19 cellular contexts compared by ENCODE assay signal in the genomic region with DNA sequence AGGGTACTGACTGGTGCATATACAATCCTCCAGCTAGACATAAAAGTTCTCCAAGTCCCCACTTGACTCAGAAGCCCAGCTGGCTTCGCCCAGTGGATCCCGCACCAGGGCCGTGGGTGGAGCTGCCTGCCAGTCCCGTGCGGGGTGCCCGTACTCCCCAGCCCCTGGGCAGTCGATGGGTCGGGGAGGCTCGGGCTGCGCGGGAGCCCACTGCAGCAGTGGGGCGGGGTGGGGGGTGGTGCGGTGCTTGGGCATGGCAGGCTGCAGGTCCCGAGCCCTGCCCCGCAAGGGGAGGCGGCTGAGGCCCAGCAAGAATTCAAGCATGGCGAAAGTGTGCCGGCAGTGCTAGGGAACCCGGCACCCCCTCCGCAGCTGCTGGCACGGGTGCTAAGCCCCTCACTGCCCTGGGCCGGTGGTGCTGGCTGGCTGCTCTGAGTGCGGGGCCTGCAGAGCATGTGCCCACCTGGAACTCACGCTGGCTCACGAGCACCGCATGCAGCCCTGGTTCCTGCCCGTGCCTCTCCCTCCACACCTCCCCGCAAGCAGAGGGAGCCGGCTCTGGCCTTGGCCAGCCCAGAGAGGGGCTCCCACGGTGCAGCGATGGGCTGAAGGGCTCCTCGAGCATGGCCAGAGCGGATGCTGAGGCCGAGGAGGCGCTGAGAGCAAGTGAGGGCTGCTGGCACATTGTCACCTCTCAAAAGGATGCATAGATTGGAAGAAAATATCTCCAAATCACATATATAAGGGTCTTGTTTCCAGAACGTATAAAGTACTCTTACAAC.
DNase-seq lines count a peak whose midpoint lies in the region; ATAC-seq, FAIRE-seq and TF ChIP-seq lines count a peak whose summit lies in the region.
"Had no signal": no experiment of that assay in that cellular context is flagged by ENCODE, and none has a peak within 500 bp of the region (broad histone marks: within the 10 kb centered on the region; RNA-seq: fewer than 3 reads in every experiment).

No MANE protein-coding gene starts in this region.

- no peaks in the 10 kb centered on the region for H3K4me1 Mint-ChIP-seq in chondrocyte (ENCODE audit: low read depth)
- peaks cover 7% of the 10 kb centered on the region for H3K4me1 Mint-ChIP-seq in nephron progenitor cell
- H3K4me1 Mint-ChIP-seq: CD4-positive, alpha-beta memory T cell had no signal

- H3K9me3 Mint-ChIP-seq in chondrocyte (ENCODE audit: low read depth) (peaks cover 11% of the 10 kb centered on the region), nephron progenitor cell (peaks cover 23% of the 10 kb centered on the region)
- H3K9me3 Mint-ChIP-seq: CD4-positive, alpha-beta memory T cell; HFFc6 had no signal

- no peak overlapping the region for H3K9ac ChIP-seq in HepG2 (ENCODE audit: insufficient read depth, low read depth, low read length)

- H3K9me3 ChIP-seq in HepG2 (ENCODE audit: low read length) (no peaks in the 10 kb centered on the region), right lobe of liver (no peaks in the 10 kb centered on the region)

- H3K4me1 ChIP-seq in HepG2 (ENCODE audit: insufficient read depth, low read length), result no peaks in the 10 kb centered on the region
- no peaks in the 10 kb centered on the region for H3K4me1 ChIP-seq in right lobe of liver

- no peak for FAIRE-seq in HepG2 (lab: Jason Lieb, UNC)
- FAIRE-seq: GM12891, GM18507 had no signal

- TF ChIP-seq EP300 in HepG2 (IDR thresholded peaks at IDR 0.05; ENCODE audit: low read depth in 2 of 2, low read length in 2 of 2), result no peak
- no peak for TF ChIP-seq EP300 in HepG2 (CRISPR knock-in tag; IDR thresholded peaks at IDR 0.05; ENCODE audit: borderline replicate concordance)

- CTCF ChIA-PET in HepG2 (lab: Yijun Ruan, JAX; ENCODE audit: low intra/inter-chr PET ratio, low total read pairs), result no interaction called here

- no TSS peak for BruUV-seq in HepG2 (replicated peaks; lab: Mats Ljungman, UMichigan)

- no peaks in the 10 kb centered on the region for H3K27me3 ChIP-seq in HepG2 (ENCODE audit: control insufficient read depth in 1 of 2, insufficient read depth in 2 of 2, low read length in 2 of 2)
- no peaks in the 10 kb centered on the region for H3K27me3 ChIP-seq in right lobe of liver

- 33% methylated on average over 8 of the region's 36 CpGs for whole genome bisulfite sequencing in HepG2 (ENCODE audit: low lambda C conversion rate)
- 86% methylated on average over 1 of the region's 36 CpGs for WGBS in right lobe of liver (ENCODE audit: insufficient coverage, low coverage, low lambda C conversion rate, missing lambda C conversion rate)

- in situ Hi-C loops in HepG2 (cut with HindIII; ENCODE audit: extremely low pct_ligation_motif_present, low pct_unique_long_range_greater_than_20kb), result no loop called here

- H3K4me3 ChIP-seq in HepG2 (replicated peaks in 1 of 3; ENCODE audit: insufficient read depth in 1 of 3, low read depth in 2 of 3, low read length in 3 of 3) (no peak overlapping the region), right lobe of liver (no peak overlapping the region)
- H3K4me3 ChIP-seq: GM23338 had no signal

- no peaks in the 10 kb centered on the region for H3K79me2 ChIP-seq in HepG2 (ENCODE audit: insufficient read depth, low read length)

- POLR2A ChIA-PET in HepG2 (lab: Yijun Ruan, JAX), result no interaction called here

- ATAC-seq in HepG2 (no peak), right lobe of liver (no peak)
- ATAC-seq: GM23338, HCT116 had no signal

- DNase-seq in HepG2 (ENCODE audit: low spot score), result no peak
- DNase-seq in right lobe of liver, result no peak
- peak; percentile 92 for DNase-seq in chondrocyte (ENCODE audit: low spot score)
- DNase-seq in posterior vena cava (ENCODE audit: low spot score), result peak; percentile 76
- no peak for DNase-seq in T-helper 1 cell
- no peak for DNase-seq in nephron progenitor cell
- DNase-seq: C1 segment of cervical spinal cord; Calu3; CD4-positive, alpha-beta memory T cell; COR-L47; DMS53; DMS79 treated with DMSO at 0.1 percent for 48 hours; GF-D8; H9; HFFc6 had no signal

- H3K36me3 ChIP-seq in HepG2 (replicated peaks in 1 of 2; ENCODE audit: control insufficient read depth in 1 of 2, insufficient read depth in 2 of 2, low read length in 2 of 2) (no peaks in the 10 kb centered on the region), right lobe of liver (no peaks in the 10 kb centered on the region)

- H3K36me3 Mint-ChIP-seq in chondrocyte (ENCODE audit: low read depth) (no peaks in the 10 kb centered on the region), nephron progenitor cell (ENCODE audit: low read depth) (no peaks in the 10 kb centered on the region)
- H3K36me3 Mint-ChIP-seq: CD4-positive, alpha-beta memory T cell had no signal

- H3K27ac ChIP-seq in HepG2 (ENCODE audit: extremely low read length, insufficient read depth, low read length) (no peak overlapping the region), right lobe of liver (no peak overlapping the region)

- H3K4me2 ChIP-seq in HepG2 (ENCODE audit: low read depth, low read length), result no peak overlapping the region
- H3K4me2 ChIP-seq: GM23338 had no signal

- intact Hi-C loops in HepG2 (cut with micrococcal nuclease; ENCODE audit: unreplicated experiment) (no loop called here), right lobe of liver (cut with DNase I) (no loop called here), posterior vena cava (cut with DNase I) (no loop called here)

- H3K4me3 Mint-ChIP-seq in chondrocyte (ENCODE audit: unreplicated experiment) (no peak overlapping the region), nephron progenitor cell (no peak overlapping the region)
- H3K4me3 Mint-ChIP-seq: CD4-positive, alpha-beta memory T cell; GM23338; H9; HFFc6 had no signal

- no peak for TF ChIP-seq RAD21 in HepG2 (CRISPR knock-in tag; IDR thresholded peaks at IDR 0.05)

- TF ChIP-seq POLR2A in HepG2 (IDR thresholded peaks at IDR 0.05; ENCODE audit: insufficient read depth in 1 of 2, low read depth in 2 of 2, low read length in 2 of 2) (no peak), right lobe of liver (IDR thresholded peaks at IDR 0.05) (no peak)

- no peak overlapping the region for H2AFZ ChIP-seq in HepG2 (ENCODE audit: low read length)
- H2AFZ ChIP-seq: GM23338 had no signal

- H3K27me3 Mint-ChIP-seq in chondrocyte (ENCODE audit: low read depth) (peaks cover 15% of the 10 kb centered on the region), nephron progenitor cell (ENCODE audit: low read depth, poor library complexity) (no peaks in the 10 kb centered on the region)

- H4K20me1 ChIP-seq in HepG2 (ENCODE audit: insufficient read depth, low read length), result no peaks in the 10 kb centered on the region

- TF ChIP-seq CTCF in HepG2 (CRISPR knock-in tag; IDR thresholded peaks at IDR 0.05) (no peak), right lobe of liver (IDR thresholded peaks at IDR 0.05) (no peak), chondrocyte (IDR thresholded peaks at IDR 0.05) (no peak), nephron progenitor cell (IDR thresholded peaks at IDR 0.05) (no peak)

- no peak overlapping the region for H3K27ac Mint-ChIP-seq in chondrocyte (ENCODE audit: unreplicated experiment)
- H3K27ac Mint-ChIP-seq in nephron progenitor cell, result no peak overlapping the region
- H3K27ac Mint-ChIP-seq: CD4-positive, alpha-beta memory T cell; GM23338; H9; HFFc6 had no signal

TF ChIP-seq in HepG2, 621 proteins besides CTCF, POLR2A, EP300 and RAD21 (continues in another document):
- TF ChIP-seq, protein P1, sequence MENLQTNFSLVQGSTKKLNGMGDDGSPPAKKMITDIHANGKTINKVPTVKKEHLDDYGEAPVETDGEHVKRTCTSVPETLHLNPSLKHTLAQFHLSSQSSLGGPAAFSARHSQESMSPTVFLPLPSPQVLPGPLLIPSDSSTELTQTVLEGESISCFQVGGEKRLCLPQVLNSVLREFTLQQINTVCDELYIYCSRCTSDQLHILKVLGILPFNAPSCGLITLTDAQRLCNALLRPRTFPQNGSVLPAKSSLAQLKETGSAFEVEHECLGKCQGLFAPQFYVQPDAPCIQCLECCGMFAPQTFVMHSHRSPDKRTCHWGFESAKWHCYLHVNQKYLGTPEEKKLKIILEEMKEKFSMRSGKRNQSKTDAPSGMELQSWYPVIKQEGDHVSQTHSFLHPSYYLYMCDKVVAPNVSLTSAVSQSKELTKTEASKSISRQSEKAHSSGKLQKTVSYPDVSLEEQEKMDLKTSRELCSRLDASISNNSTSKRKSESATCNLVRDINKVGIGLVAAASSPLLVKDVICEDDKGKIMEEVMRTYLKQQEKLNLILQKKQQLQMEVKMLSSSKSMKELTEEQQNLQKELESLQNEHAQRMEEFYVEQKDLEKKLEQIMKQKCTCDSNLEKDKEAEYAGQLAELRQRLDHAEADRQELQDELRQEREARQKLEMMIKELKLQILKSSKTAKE (CRISPR knock-in tag; IDR thresholded peaks at IDR 0.05; ENCODE audit: borderline replicate concordance), result no peak
- TF ChIP-seq, protein P2, sequence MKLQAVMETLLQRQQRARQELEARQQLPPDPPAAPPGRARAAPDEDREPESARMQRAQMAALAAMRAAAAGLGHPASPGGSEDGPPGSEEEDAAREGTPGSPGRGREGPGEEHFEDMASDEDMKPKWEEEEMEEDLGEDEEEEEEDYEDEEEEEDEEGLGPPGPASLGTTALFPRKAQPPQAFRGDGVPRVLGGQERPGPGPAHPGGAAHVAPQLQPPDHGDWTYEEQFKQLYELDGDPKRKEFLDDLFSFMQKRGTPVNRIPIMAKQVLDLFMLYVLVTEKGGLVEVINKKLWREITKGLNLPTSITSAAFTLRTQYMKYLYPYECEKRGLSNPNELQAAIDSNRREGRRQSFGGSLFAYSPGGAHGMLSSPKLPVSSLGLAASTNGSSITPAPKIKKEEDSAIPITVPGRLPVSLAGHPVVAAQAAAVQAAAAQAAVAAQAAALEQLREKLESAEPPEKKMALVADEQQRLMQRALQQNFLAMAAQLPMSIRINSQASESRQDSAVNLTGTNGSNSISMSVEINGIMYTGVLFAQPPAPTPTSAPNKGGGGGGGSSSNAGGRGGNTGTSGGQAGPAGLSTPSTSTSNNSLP (IDR thresholded peaks at IDR 0.05; ENCODE audit: low read depth, low read length), result no peak
- TF ChIP-seq, protein P3, sequence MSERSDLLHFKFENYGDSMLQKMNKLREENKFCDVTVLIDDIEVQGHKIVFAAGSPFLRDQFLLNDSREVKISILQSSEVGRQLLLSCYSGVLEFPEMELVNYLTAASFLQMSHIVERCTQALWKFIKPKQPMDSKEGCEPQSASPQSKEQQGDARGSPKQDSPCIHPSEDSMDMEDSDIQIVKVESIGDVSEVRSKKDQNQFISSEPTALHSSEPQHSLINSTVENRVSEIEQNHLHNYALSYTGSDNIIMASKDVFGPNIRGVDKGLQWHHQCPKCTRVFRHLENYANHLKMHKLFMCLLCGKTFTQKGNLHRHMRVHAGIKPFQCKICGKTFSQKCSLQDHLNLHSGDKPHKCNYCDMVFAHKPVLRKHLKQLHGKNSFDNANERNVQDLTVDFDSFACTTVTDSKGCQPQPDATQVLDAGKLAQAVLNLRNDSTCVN (CRISPR knock-in tag; IDR thresholded peaks at IDR 0.05; ENCODE audit: borderline replicate concordance), result no peak
- no peak for TF ChIP-seq ZSCAN30 (CRISPR knock-in tag; IDR thresholded peaks at IDR 0.05)
- no peak for TF ChIP-seq ZNF496 (CRISPR knock-in tag; IDR thresholded peaks at IDR 0.05; ENCODE audit: insufficient replicate concordance)

Comparison
In these comparisons a context has a peak if more than half of its experiments do, and no peak if none do; other contexts are left out.
1. DNase-seq: peak in chondrocyte (single experiment) and posterior vena cava (single experiment); none in HepG2 (single experiment), right lobe of liver (0 of 3), T-helper 1 cell (0 of 5) and nephron progenitor cell (single experiment).